In the genomic region with DNA sequence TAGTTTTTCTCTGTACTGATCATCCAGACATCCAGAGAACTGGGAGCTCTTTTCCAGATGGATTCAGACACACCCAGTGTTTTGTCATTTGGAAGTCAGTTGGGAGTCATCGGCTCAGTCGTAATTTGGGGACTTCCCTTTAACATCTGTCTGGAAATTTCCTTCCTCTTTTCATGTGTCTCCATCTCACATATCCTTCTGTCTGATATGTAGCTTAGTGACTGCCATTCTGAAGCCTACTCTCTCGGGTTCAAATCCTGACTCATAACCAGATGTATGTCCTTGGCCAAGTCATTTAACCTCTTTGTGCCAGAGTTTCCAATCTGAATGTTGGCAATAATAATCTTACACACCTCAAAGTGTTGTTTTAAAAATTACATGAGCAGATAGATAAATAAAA, we compare ENCODE assay signal across 9 cellular contexts. TPM values are rescaled to one million over a fixed set of nuclear protein-coding genes. Genes with fewer than 3 reads are reported as not detected.
DNase-seq lines count a peak whose midpoint lies in the region; ATAC-seq, FAIRE-seq and TF ChIP-seq lines count a peak whose summit lies in the region.
"Had no signal": no experiment of that assay in that cellular context is flagged by ENCODE, and none has a peak within 500 bp of the region (broad histone marks: within the 10 kb centered on the region; RNA-seq: fewer than 3 reads in every experiment).

No MANE protein-coding gene starts in this region.

- peak overlapping the region; percentile 92; the same call in 1 of the 2 replicates for H3K4me3 ChIP-seq in GM23248
- no peak overlapping the region for H3K4me3 ChIP-seq in endothelial cell of umbilical vein (replicated peaks in 1 of 3; ENCODE audit: insufficient read depth in 1 of 3, low read depth in 1 of 3, low read length in 3 of 3)
- no peak overlapping the region for H3K4me3 ChIP-seq in skin epidermis
- H3K4me3 ChIP-seq: SJSA1 had no signal

- H3K36me3 ChIP-seq in GM23248 (ENCODE audit: low read depth) (no peaks in the 10 kb centered on the region), endothelial cell of umbilical vein (ENCODE audit: control insufficient read depth in 2 of 2, extremely low read depth in 1 of 2, insufficient read depth in 2 of 2, low read length in 2 of 2) (no peaks in the 10 kb centered on the region)

- intact Hi-C loops in endothelial cell of umbilical vein (cut with micrococcal nuclease), result loop anchor here (5.0 kb wide), 1 partner anchor 186 kb away; the partner anchor contains the start of gene CBR3

- no peaks in the 10 kb centered on the region for H3K27me3 ChIP-seq in GM23248 (replicated peaks; ENCODE audit: insufficient read depth)
- H3K27me3 ChIP-seq in endothelial cell of umbilical vein (ENCODE audit: control insufficient read depth in 2 of 2, insufficient read depth in 2 of 2, low read length in 2 of 2), result no peaks in the 10 kb centered on the region
- H3K27me3 ChIP-seq: SJSA1 had no signal

- H3K4me1 ChIP-seq in GM23248 (ENCODE audit: insufficient read depth), result peaks cover 47% of the 10 kb centered on the region
- H3K4me1 ChIP-seq in endothelial cell of umbilical vein (ENCODE audit: control insufficient read depth, extremely low read depth, insufficient read depth, low read length), result peaks cover 25% of the 10 kb centered on the region

- H3K9me3 ChIP-seq in GM23248 (ENCODE audit: low read depth) (no peaks in the 10 kb centered on the region), endothelial cell of umbilical vein (replicated peaks; ENCODE audit: control insufficient read depth, insufficient read depth, low read length) (no peaks in the 10 kb centered on the region)
- H3K9me3 ChIP-seq: SJSA1 had no signal

- peak overlapping the region; percentile 98 for H3K4me2 ChIP-seq in GM23248 (ENCODE audit: unreplicated experiment)
- no peak overlapping the region for H3K4me2 ChIP-seq in endothelial cell of umbilical vein (ENCODE audit: insufficient read depth, low read length)

- H3K9me2 ChIP-seq in GM23248 (ENCODE audit: insufficient read depth), result no peaks in the 10 kb centered on the region

- peak overlapping the region; percentile 88; the same call in 1 of the 2 replicates for H3K9ac ChIP-seq in GM23248
- H3K9ac ChIP-seq in endothelial cell of umbilical vein (replicated peaks; ENCODE audit: extremely low read depth, insufficient read depth, low read length), result no peak overlapping the region

- H3K9me1 ChIP-seq in endothelial cell of umbilical vein (replicated peaks; ENCODE audit: control insufficient read depth, extremely low read depth, insufficient read depth, low read length), result no peaks in the 10 kb centered on the region

- no TSS peak for BruUV-seq in endothelial cell of umbilical vein (replicated peaks; lab: Mats Ljungman, UMichigan)

- ATAC-seq in GM19035 (IDR thresholded peaks at IDR 0.05; ENCODE audit: unreplicated experiment), result no peak
- no peak for ATAC-seq in GM21381 (IDR thresholded peaks at IDR 0.05; ENCODE audit: unreplicated experiment)

- dilution Hi-C loops in endothelial cell of umbilical vein (cut with MboI; ENCODE audit: extremely low pct_ligation_motif_present, low sequenced_read_pairs), result no loop called here

- DNase-seq in GM23248 (peak; percentile 53), RKO (ENCODE audit: low spot score) (peak; percentile 53), endothelial cell of umbilical vein (ENCODE audit: low read depth, low spot score) (peak; percentile 11), ureter (ENCODE audit: low spot score) (no peak)
- DNase-seq: midbrain had no signal

- no peak for TF ChIP-seq CTCF in endothelial cell of umbilical vein (IDR thresholded peaks at IDR 0.05; ENCODE audit: extremely low read depth in 1 of 2, insufficient read depth in 1 of 2, low read depth in 1 of 2, low read length in 2 of 2)

- CTCF ChIA-PET in endothelial cell of umbilical vein (lab: Charles Lee), result interaction anchor here (1.0 to 3.8 kb wide), 2 partner anchors 7 to 176 kb away, joined by 4 to 29 read pairs; no protein-coding TSS in a partner anchor

- H2AFZ ChIP-seq in GM23248 (no peak overlapping the region), endothelial cell of umbilical vein (ENCODE audit: low read depth, low read length) (no peak overlapping the region)

- peaks cover 74% of the 10 kb centered on the region for H3K79me2 ChIP-seq in GM23248 (ENCODE audit: insufficient read depth)
- H3K79me2 ChIP-seq in endothelial cell of umbilical vein (ENCODE audit: control insufficient read depth, insufficient read depth, low read length), result peaks cover 76% of the 10 kb centered on the region

- POLR2A ChIA-PET in endothelial cell of umbilical vein (lab: Charles Lee), result no interaction called here

- H4K20me1 ChIP-seq in GM23248 (ENCODE audit: insufficient read depth) (no peaks in the 10 kb centered on the region), endothelial cell of umbilical vein (replicated peaks; ENCODE audit: control insufficient read depth, extremely low read depth, insufficient read depth, low read length) (no peaks in the 10 kb centered on the region)

- in situ Hi-C loops in GM23248 (cut with MboI), result no loop called here

- peaks cover 60% of the 10 kb centered on the region for H3F3A ChIP-seq in GM23248 (ENCODE audit: insufficient read depth)

- H3K27ac ChIP-seq in GM23248 (peak overlapping the region; percentile 86), endothelial cell of umbilical vein (ENCODE audit: insufficient read depth, low read depth, low read length) (no peak overlapping the region), skin epidermis (peak overlapping the region in 12 of 21 experiments; percentile 2 to 100 (median 99))
- H3K27ac ChIP-seq: SJSA1 had no signal

- 4 to 6% methylated on average over 3 of the region's 3 CpGs for WGBS in GM23248 (ENCODE audit: low coverage in 1 of 2, low lambda C conversion rate in 2 of 2, missing lambda C conversion rate in 2 of 2), 2 experiments

- no peak for TF ChIP-seq POLR2A in endothelial cell of umbilical vein (IDR thresholded peaks at IDR 0.05; ENCODE audit: low read depth, low read length)

- FAIRE-seq in endothelial cell of umbilical vein (lab: Jason Lieb, UNC), result no peak

TF ChIP-seq in endothelial cell of umbilical vein, 7 proteins besides CTCF, POLR2A, EP300 and RAD21:
- TF ChIP-seq, protein P1, sequence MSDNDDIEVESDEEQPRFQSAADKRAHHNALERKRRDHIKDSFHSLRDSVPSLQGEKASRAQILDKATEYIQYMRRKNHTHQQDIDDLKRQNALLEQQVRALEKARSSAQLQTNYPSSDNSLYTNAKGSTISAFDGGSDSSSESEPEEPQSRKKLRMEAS (IDR thresholded peaks at IDR 0.05; ENCODE audit: insufficient read depth, insufficient read length), result no peak
- TF ChIP-seq JUN (IDR thresholded peaks at IDR 0.05; ENCODE audit: borderline replicate concordance, insufficient read depth, insufficient read length, low read depth), result no peak
- no peak for TF ChIP-seq MYC (IDR thresholded peaks at IDR 0.05; ENCODE audit: low read depth, low read length)
- no peak for TF ChIP-seq EZH2 (IDR thresholded peaks at IDR 0.05; ENCODE audit: borderline replicate concordance, low read depth, low read length, severe bottlenecking)
- TF ChIP-seq GATA2 (IDR thresholded peaks at IDR 0.05; ENCODE audit: insufficient read depth, insufficient read length, low read depth, low read length), result no peak
- no peak for TF ChIP-seq FOS (IDR thresholded peaks at IDR 0.05; ENCODE audit: borderline replicate concordance, insufficient read depth, low read length)
- no peak for TF ChIP-seq POLR2AphosphoS5 (IDR thresholded peaks at IDR 0.05; ENCODE audit: insufficient read depth, low read depth, low read length)

RNA-seq across cellular contexts. Expression of gene MORC3, which starts 3.0 kb away (rescaled TPM):
- 35.1 and 38.7 TPM in 2 replicates for total RNA-seq in GM23248 (2014; rRNA removed; shearing (Covaris generic))
- polyA plus RNA-seq in GM23248 (2016; fragmentation: Nextera tagmentation; extraction: Ambion mirVana), result 15.2 and 17.4 TPM in 2 replicates
- 20.0 and 25.3 TPM in 2 replicates for total RNA-seq in endothelial cell of umbilical vein
- 5.3 and 7.3 TPM in 2 replicates for polyA plus RNA-seq in endothelial cell of umbilical vein
- polyA plus RNA-seq in endothelial cell of umbilical vein (2011; cell fraction: cytosol; rRNA removed), result 8.7 and 9.3 TPM in 2 replicates
- 26.9 and 34.5 TPM in 2 replicates for polyA plus RNA-seq in endothelial cell of umbilical vein (2011; cell fraction: nucleus; rRNA removed)
- polyA plus RNA-seq in endothelial cell of umbilical vein (2012), result 17.6 and 19.2 TPM in 2 replicates
- polyA minus RNA-seq in endothelial cell of umbilical vein, result 13.4 and 17.1 TPM in 2 replicates
- polyA minus RNA-seq in endothelial cell of umbilical vein (2011; cell fraction: cytosol; rRNA and poly(A)+ RNA removed), result 7.3 TPM
- 24.9 and 38.8 TPM in 2 replicates for polyA minus RNA-seq in endothelial cell of umbilical vein (2011; cell fraction: nucleus; rRNA and poly(A)+ RNA removed)
- total RNA-seq in ureter, result 59.3 TPM
